Comparison of ENCODE assay signal across 7 cellular contexts in the genomic region with DNA sequence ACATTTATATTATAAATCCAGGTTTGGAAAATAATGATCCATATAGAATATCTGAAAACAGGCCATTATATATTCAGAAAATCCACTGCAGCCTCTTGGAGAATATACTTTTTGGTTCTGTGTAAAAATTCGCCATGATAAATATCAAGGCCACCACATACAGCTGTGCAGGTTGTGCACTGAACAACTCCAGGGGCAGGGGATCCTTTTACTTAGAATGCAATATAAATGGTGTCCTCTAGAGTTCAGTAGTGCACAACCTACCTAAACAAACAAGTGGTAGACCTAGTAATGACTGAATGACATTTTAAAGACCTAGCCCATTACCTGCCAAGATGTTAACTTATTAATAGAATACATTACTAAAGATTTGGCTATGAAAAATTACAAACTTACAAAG. TPM values are rescaled to one million over a fixed set of nuclear protein-coding genes. Genes with fewer than 3 reads are reported as not detected.
DNase-seq lines count a peak whose midpoint lies in the region; ATAC-seq and TF ChIP-seq lines count a peak whose summit lies in the region.

No MANE protein-coding gene starts in this region.

- H3K4me3 Mint-ChIP-seq in activated T-helper 1 cell treated with anti-CD3 and anti-CD28 coated beads, Interleukin-12 subunit alpha, Interleukin-12 subunit beta, Interleukin-2, Interleukin-4 antibody, amounts not matched to agents 30 ng/mL and 10 ng/mL and 1 ng/mL, durations not matched to agents 14 hours and 24 hours and 36 hours = no peak overlapping the region

- no peaks in the 10 kb centered on the region for H3K4me1 ChIP-seq in right lobe of liver

- H3K27me3 ChIP-seq in right lobe of liver (no peaks in the 10 kb centered on the region), MG63 (no peaks in the 10 kb centered on the region)

- peaks cover 0 to 38% (median 0%) of the 10 kb centered on the region in 4 donors for H3K36me3 ChIP-seq in right lobe of liver
- no peaks in the 10 kb centered on the region for H3K36me3 ChIP-seq in MG63

- no peaks in the 10 kb centered on the region for H3K36me3 Mint-ChIP-seq in activated T-helper 1 cell treated with anti-CD3 and anti-CD28 coated beads, Interleukin-12 subunit alpha, Interleukin-12 subunit beta, Interleukin-2, Interleukin-4 antibody, amounts not matched to agents 30 ng/mL and 10 ng/mL and 1 ng/mL, durations not matched to agents 14 hours and 24 hours and 36 hours (ENCODE audit: low read depth)

- H3K4me1 Mint-ChIP-seq in activated T-helper 1 cell treated with anti-CD3 and anti-CD28 coated beads, Interleukin-12 subunit alpha, Interleukin-12 subunit beta, Interleukin-2, Interleukin-4 antibody, amounts not matched to agents 30 ng/mL and 10 ng/mL and 1 ng/mL, durations not matched to agents 14 hours and 24 hours and 36 hours (ENCODE audit: low read depth) = peaks cover 5% of the 10 kb centered on the region

- peak; percentile 16 to 34 (median 29) for TF ChIP-seq CTCF in right lobe of liver (IDR thresholded peaks at IDR 0.05)

- 91% methylated on average over 1 of the region's 1 CpG for WGBS in right lobe of liver (ENCODE audit: insufficient coverage, low coverage, low lambda C conversion rate, missing lambda C conversion rate)

- TF ChIP-seq POLR2A in right lobe of liver (IDR thresholded peaks at IDR 0.05) = no peak

- DNase-seq in RPMI7951 (ENCODE audit: low read depth) (peak; percentile 37), right lobe of liver (no peak), MG63 (no peak), GDM1 (lab: John Stamatoyannopoulos, UW) (no peak)
- DNase-seq in activated T-helper 1 cell treated with anti-CD3 and anti-CD28 coated beads, Interleukin-12 subunit alpha, Interleukin-12 subunit beta, Interleukin-2, Interleukin-4 antibody, amounts not matched to agents 30 ng/mL and 10 ng/mL and 1 ng/mL, durations not matched to agents 14 hours and 24 hours and 36 hours (ENCODE audit: low spot score) = no peak

- H3K27ac ChIP-seq in right lobe of liver = no peak overlapping the region

- H3K9me3 Mint-ChIP-seq in activated T-helper 1 cell treated with anti-CD3 and anti-CD28 coated beads, Interleukin-12 subunit alpha, Interleukin-12 subunit beta, Interleukin-2, Interleukin-4 antibody, amounts not matched to agents 30 ng/mL and 10 ng/mL and 1 ng/mL, durations not matched to agents 14 hours and 24 hours and 36 hours = no peaks in the 10 kb centered on the region

- H3K27me3 Mint-ChIP-seq in activated T-helper 1 cell treated with anti-CD3 and anti-CD28 coated beads, Interleukin-12 subunit alpha, Interleukin-12 subunit beta, Interleukin-2, Interleukin-4 antibody, amounts not matched to agents 30 ng/mL and 10 ng/mL and 1 ng/mL, durations not matched to agents 14 hours and 24 hours and 36 hours (ENCODE audit: insufficient read depth) = peaks cover 23% of the 10 kb centered on the region

- H3K9me3 ChIP-seq in right lobe of liver = no peaks in the 10 kb centered on the region
- no peaks in the 10 kb centered on the region for H3K9me3 ChIP-seq in MG63

- ATAC-seq in GM18519 (IDR thresholded peaks at IDR 0.05; ENCODE audit: low FRiP score, unreplicated experiment) (peak; percentile 55), HG02759 (IDR thresholded peaks at IDR 0.05; ENCODE audit: unreplicated experiment) (peak; percentile 43), right lobe of liver (peak; percentile 50 to 76 (median 64))

- intact Hi-C loops in right lobe of liver (cut with DNase I) = no loop called here
- intact Hi-C loops in activated T-helper 1 cell treated with anti-CD3 and anti-CD28 coated beads, Interleukin-12 subunit alpha, Interleukin-12 subunit beta, Interleukin-2, Interleukin-4 antibody, amounts not matched to agents 30 ng/mL and 10 ng/mL and 1 ng/mL, durations not matched to agents 14 hours and 24 hours and 36 hours (cut with micrococcal nuclease) = loop anchor here (1.0 to 5.0 kb wide), 3 partner anchors 168 to 377 kb away; a partner anchor contains a TSS

- no peak overlapping the region for H3K27ac Mint-ChIP-seq in activated T-helper 1 cell treated with anti-CD3 and anti-CD28 coated beads, Interleukin-12 subunit alpha, Interleukin-12 subunit beta, Interleukin-2, Interleukin-4 antibody, amounts not matched to agents 30 ng/mL and 10 ng/mL and 1 ng/mL, durations not matched to agents 14 hours and 24 hours and 36 hours

- H3K4me3 ChIP-seq in right lobe of liver (no peak overlapping the region), MG63 (no peak overlapping the region)

RNA-seq across cellular contexts. Expression of a gene that starts 22.4 kb away (rescaled TPM):
- total RNA-seq in RPMI7951 (2014; rRNA removed; shearing (Covaris generic)) = 0.24 and 0.29 TPM in 2 replicates
- total RNA-seq in right lobe of liver = 1 to 10 TPM in 4 of 6 experiments, under 1 TPM in 2; 0.50 to 8.1 (median 3.4) TPM
- total RNA-seq in activated T-helper 1 cell treated with anti-CD3 and anti-CD28 coated beads, Interleukin-12 subunit alpha, Interleukin-12 subunit beta, Interleukin-2, Interleukin-4 antibody, amounts not matched to agents 30 ng/mL and 10 ng/mL and 1 ng/mL, durations not matched to agents 14 hours and 24 hours and 36 hours = not detected in 2 replicates
- total RNA-seq in MG63 (2014; rRNA removed; shearing (Covaris generic); ENCODE audit: low replicate concordance) = not detected in 2 replicates

RNA-seq across cellular contexts. Expression of a gene that starts 37.9 kb away (rescaled TPM):
- total RNA-seq in RPMI7951 (2014; rRNA removed; shearing (Covaris generic)) = 48.3 and 59.4 TPM in 2 replicates
- total RNA-seq in right lobe of liver = 10 to 100 TPM in 2 of 6 experiments, 1 to 10 TPM in 4; 6.2 to 14.2 (median 9.0) TPM
- 48.9 and 53.4 TPM in 2 replicates for total RNA-seq in activated T-helper 1 cell treated with anti-CD3 and anti-CD28 coated beads, Interleukin-12 subunit alpha, Interleukin-12 subunit beta, Interleukin-2, Interleukin-4 antibody, amounts not matched to agents 30 ng/mL and 10 ng/mL and 1 ng/mL, durations not matched to agents 14 hours and 24 hours and 36 hours
- total RNA-seq in MG63 (2014; rRNA removed; shearing (Covaris generic); ENCODE audit: low replicate concordance) = 8.9 and 11.0 TPM in 2 replicates
